34 cellular contexts compared by ENCODE assay signal in genomic region chr16:74761665-74762064, GRCh38. TPM values are rescaled to one million over a fixed set of nuclear protein-coding genes. Genes with fewer than 3 reads are reported as not detected.
"Had no signal": no experiment of that assay in that cellular context is flagged by ENCODE, and none has a peak within 500 bp of the region (broad histone marks: within the 10 kb centered on the region; RNA-seq: fewer than 3 reads in every experiment).

No MANE protein-coding gene starts in this region.

- H3K4me3 ChIP-seq: ascending aorta, body of pancreas, breast epithelium had no signal

- H3K9me3 ChIP-seq: ascending aorta, body of pancreas, breast epithelium had no signal

- H3K27me3 ChIP-seq: ascending aorta, body of pancreas, brain microvascular endothelial cell, breast epithelium had no signal

- DNase-seq: activated B cell treated with CpG ODN at 0.5 μM for 24 hours; activated CD4-positive, alpha-beta memory T cell treated with anti-CD3 and anti-CD28 coated beads for 36 hours; activated CD4-positive, alpha-beta T cell treated with anti-CD3 and anti-CD28 coated beads for 4 hours; activated CD4-positive, alpha-beta T cell treated with anti-CD3 and anti-CD28 coated beads, Interleukin-2, amount 10 ng/mL, durations not matched to agents 24 days and 14 days; activated CD4-positive, alpha-beta T cell treated with anti-CD3 and anti-CD28 coated beads, Interleukin-2, amount 50 U/mL, for 1 hour; activated CD4-positive, alpha-beta T cell treated with anti-CD3 and anti-CD28 coated beads, Interleukin-2, amount 50 U/mL, for 4 hours; activated CD4-positive, CD25-positive, alpha-beta regulatory T cell treated with anti-CD3 and anti-CD28 coated beads, Interleukin-2, amount 50 U/mL, for 72 hours; activated CD8-positive, alpha-beta memory T cell treated with anti-CD3 and anti-CD28 coated beads, Interleukin-2, amount 50 U/mL, for 48 hours; activated CD8-positive, alpha-beta T cell treated with anti-CD3 and anti-CD28 coated beads for 36 hours; activated effector memory CD4-positive, alpha-beta T cell treated with Interleukin-2 at 50 U/mL for 16 hours; activated gamma-delta T cell; activated naive CD4-positive, alpha-beta T cell treated with anti-CD3 and anti-CD28 coated beads, Interleukin-2, amount 10 ng/mL, durations not matched to agents 7 days and 5 days; activated naive CD4-positive, alpha-beta T cell treated with Interleukin-2 at 50 U/mL for 16 hours; activated naive CD8-positive, alpha-beta T cell treated with anti-CD3 and anti-CD28 coated beads, Interleukin-2, amount 10 ng/mL, durations not matched to agents 7 days and 5 days; activated naive CD8-positive, alpha-beta T cell treated with anti-CD3 and anti-CD28 coated beads, Interleukin-2, amount 50 U/mL, for 24 hours; activated T-cell treated with anti-CD3 and anti-CD28 coated beads, Interleukin-2, amount 50 U/mL, for 24 hours; activated T-cell treated with anti-CD3 and anti-CD28 coated beads, Interleukin-2, amount 50 U/mL, for 48 hours; amygdala; anterior cingulate cortex; body of pancreas; brain microvascular endothelial cell; central memory CD4-positive, alpha-beta T cell; T-helper 2 cell; T-helper 9 cell had no signal

- ATAC-seq: activated CD8-positive, alpha-beta T cell treated with anti-CD3 and anti-CD28 coated beads for 36 hours; activated naive CD8-positive, alpha-beta T cell treated with anti-CD3 and anti-CD28 coated beads, Interleukin-2, amount 50 U/mL, for 24 hours; body of pancreas had no signal

- H3K36me3 ChIP-seq: ascending aorta, brain microvascular endothelial cell, breast epithelium had no signal

- H3K4me1 Mint-ChIP-seq: activated B cell treated with CpG ODN at 0.5 μM for 24 hours; activated CD4-positive, alpha-beta T cell treated with anti-CD3 and anti-CD28 coated beads, Interleukin-2, amount 10 ng/mL, durations not matched to agents 24 days and 14 days; activated naive CD4-positive, alpha-beta T cell treated with anti-CD3 and anti-CD28 coated beads, Interleukin-2, amount 10 ng/mL, durations not matched to agents 7 days and 5 days; activated naive CD4-positive, alpha-beta T cell treated with anti-CD3 and anti-CD28 coated beads, Interleukin-2, amount 50 U/mL, for 24 hours; activated naive CD8-positive, alpha-beta T cell treated with anti-CD3 and anti-CD28 coated beads, Interleukin-2, amount 10 ng/mL, durations not matched to agents 7 days and 5 days; activated naive CD8-positive, alpha-beta T cell treated with anti-CD3 and anti-CD28 coated beads, Interleukin-2, amount 50 U/mL, for 24 hours had no signal

- H3K9me3 Mint-ChIP-seq: activated CD4-positive, alpha-beta memory T cell treated with anti-CD3 and anti-CD28 coated beads for 36 hours; activated CD4-positive, alpha-beta T cell treated with anti-CD3 and anti-CD28 coated beads, Interleukin-2, amount 10 ng/mL, durations not matched to agents 24 days and 14 days; activated CD8-positive, alpha-beta T cell treated with anti-CD3 and anti-CD28 coated beads for 36 hours; activated naive CD4-positive, alpha-beta T cell treated with anti-CD3 and anti-CD28 coated beads, Interleukin-2, amount 10 ng/mL, durations not matched to agents 7 days and 5 days; activated naive CD4-positive, alpha-beta T cell treated with anti-CD3 and anti-CD28 coated beads, Interleukin-2, amount 50 U/mL, for 24 hours; activated naive CD8-positive, alpha-beta T cell treated with anti-CD3 and anti-CD28 coated beads, Interleukin-2, amount 10 ng/mL, durations not matched to agents 7 days and 5 days; activated naive CD8-positive, alpha-beta T cell treated with anti-CD3 and anti-CD28 coated beads, Interleukin-2, amount 50 U/mL, for 24 hours; activated T-cell treated with anti-CD3 and anti-CD28 coated beads, Interleukin-2, amount 50 U/mL, for 24 hours; activated T-helper 2 cell treated with anti-CD3 and anti-CD28 coated beads, Interferon-gamma antibody, Interleukin-2, Interleukin-4, amounts not matched to agents 10 μg/mL and 5 μg/mL and 100 μg/mL, durations not matched to agents 14 hours and 24 hours and 36 hours; T-helper 2 cell treated with Interferon-gamma antibody and Interleukin-4, amounts not matched to agents 5 μg/mL and 100 μg/mL, for 36 hours had no signal

- H3K4me1 ChIP-seq: ascending aorta, breast epithelium had no signal

- H3K36me3 Mint-ChIP-seq: activated CD4-positive, alpha-beta memory T cell treated with anti-CD3 and anti-CD28 coated beads for 36 hours; activated naive CD4-positive, alpha-beta T cell treated with anti-CD3 and anti-CD28 coated beads, Interleukin-2, amount 10 ng/mL, durations not matched to agents 7 days and 5 days; activated naive CD4-positive, alpha-beta T cell treated with anti-CD3 and anti-CD28 coated beads, Interleukin-2, amount 50 U/mL, for 24 hours; activated naive CD8-positive, alpha-beta T cell; activated naive CD8-positive, alpha-beta T cell treated with anti-CD3 and anti-CD28 coated beads, Interleukin-2, amount 10 ng/mL, durations not matched to agents 7 days and 5 days had no signal

- H3K4me3 Mint-ChIP-seq: activated B cell treated with CpG ODN at 0.5 μM for 24 hours; activated CD4-positive, alpha-beta memory T cell treated with anti-CD3 and anti-CD28 coated beads for 36 hours; activated CD4-positive, alpha-beta T cell treated with anti-CD3 and anti-CD28 coated beads, Interleukin-2, amount 10 ng/mL, durations not matched to agents 24 days and 14 days; activated CD8-positive, alpha-beta T cell treated with anti-CD3 and anti-CD28 coated beads for 36 hours; activated naive CD4-positive, alpha-beta T cell treated with anti-CD3 and anti-CD28 coated beads, Interleukin-2, amount 10 ng/mL, durations not matched to agents 7 days and 5 days; activated naive CD4-positive, alpha-beta T cell treated with anti-CD3 and anti-CD28 coated beads, Interleukin-2, amount 50 U/mL, for 24 hours; activated naive CD8-positive, alpha-beta T cell; activated naive CD8-positive, alpha-beta T cell treated with anti-CD3 and anti-CD28 coated beads, Interleukin-2, amount 10 ng/mL, durations not matched to agents 7 days and 5 days; activated naive CD8-positive, alpha-beta T cell treated with anti-CD3 and anti-CD28 coated beads, Interleukin-2, amount 50 U/mL, for 24 hours; activated T-cell treated with anti-CD3 and anti-CD28 coated beads, Interleukin-2, amount 50 U/mL, for 24 hours; T-helper 1 cell treated with Interleukin-12 subunit alpha and Interleukin-12 subunit beta and Interleukin-4 antibody, amounts not matched to agents 30 μg/mL and 1 μg/mL, for 36 hours; T-helper 2 cell treated with Interferon-gamma antibody and Interleukin-4, amounts not matched to agents 5 μg/mL and 100 μg/mL, for 36 hours had no signal

- H3K27ac Mint-ChIP-seq: activated B cell treated with CpG ODN at 0.5 μM for 24 hours; activated CD4-positive, alpha-beta memory T cell treated with anti-CD3 and anti-CD28 coated beads for 36 hours; activated CD4-positive, alpha-beta T cell treated with anti-CD3 and anti-CD28 coated beads, Interleukin-2, amount 10 ng/mL, durations not matched to agents 24 days and 14 days; activated CD8-positive, alpha-beta T cell treated with anti-CD3 and anti-CD28 coated beads for 36 hours; activated naive CD4-positive, alpha-beta T cell treated with anti-CD3 and anti-CD28 coated beads, Interleukin-2, amount 10 ng/mL, durations not matched to agents 7 days and 5 days; activated naive CD4-positive, alpha-beta T cell treated with anti-CD3 and anti-CD28 coated beads, Interleukin-2, amount 50 U/mL, for 24 hours; activated naive CD8-positive, alpha-beta T cell; activated naive CD8-positive, alpha-beta T cell treated with anti-CD3 and anti-CD28 coated beads, Interleukin-2, amount 10 ng/mL, durations not matched to agents 7 days and 5 days; activated naive CD8-positive, alpha-beta T cell treated with anti-CD3 and anti-CD28 coated beads, Interleukin-2, amount 50 U/mL, for 24 hours; activated T-cell treated with anti-CD3 and anti-CD28 coated beads, Interleukin-2, amount 50 U/mL, for 24 hours; activated T-helper 2 cell treated with anti-CD3 and anti-CD28 coated beads, Interferon-gamma antibody, Interleukin-2, Interleukin-4, amounts not matched to agents 10 μg/mL and 5 μg/mL and 100 μg/mL, durations not matched to agents 14 hours and 24 hours and 36 hours; T-helper 1 cell treated with Interleukin-12 subunit alpha and Interleukin-12 subunit beta and Interleukin-4 antibody, amounts not matched to agents 30 μg/mL and 1 μg/mL, for 36 hours; T-helper 2 cell treated with Interferon-gamma antibody and Interleukin-4, amounts not matched to agents 5 μg/mL and 100 μg/mL, for 36 hours had no signal

- H3K27ac ChIP-seq: ascending aorta, body of pancreas, brain microvascular endothelial cell, breast epithelium, VCaP had no signal

RNA-seq across cellular contexts. Expression of gene FA2H, which starts 13.0 kb away (rescaled TPM):
- total RNA-seq: activated CD4-positive, alpha-beta T cell treated with anti-CD3 and anti-CD28 coated beads, Interleukin-2, amount 10 ng/mL, durations not matched to agents 24 days and 14 days; activated CD8-positive, alpha-beta memory T cell treated with anti-CD3 and anti-CD28 coated beads for 36 hours; activated CD8-positive, alpha-beta T cell treated with anti-CD3 and anti-CD28 coated beads for 36 hours; activated naive CD8-positive, alpha-beta T cell treated with anti-CD3 and anti-CD28 coated beads, Interleukin-2, amount 10 ng/mL, durations not matched to agents 7 days and 5 days; activated T-helper 2 cell treated with anti-CD3 and anti-CD28 coated beads, Interferon-gamma antibody, Interleukin-2, Interleukin-4, amounts not matched to agents 10 μg/mL and 5 μg/mL and 100 μg/mL, durations not matched to agents 14 hours and 24 hours and 36 hours; ascending aorta; cardiac septum had no signal
